In the genomic region with DNA sequence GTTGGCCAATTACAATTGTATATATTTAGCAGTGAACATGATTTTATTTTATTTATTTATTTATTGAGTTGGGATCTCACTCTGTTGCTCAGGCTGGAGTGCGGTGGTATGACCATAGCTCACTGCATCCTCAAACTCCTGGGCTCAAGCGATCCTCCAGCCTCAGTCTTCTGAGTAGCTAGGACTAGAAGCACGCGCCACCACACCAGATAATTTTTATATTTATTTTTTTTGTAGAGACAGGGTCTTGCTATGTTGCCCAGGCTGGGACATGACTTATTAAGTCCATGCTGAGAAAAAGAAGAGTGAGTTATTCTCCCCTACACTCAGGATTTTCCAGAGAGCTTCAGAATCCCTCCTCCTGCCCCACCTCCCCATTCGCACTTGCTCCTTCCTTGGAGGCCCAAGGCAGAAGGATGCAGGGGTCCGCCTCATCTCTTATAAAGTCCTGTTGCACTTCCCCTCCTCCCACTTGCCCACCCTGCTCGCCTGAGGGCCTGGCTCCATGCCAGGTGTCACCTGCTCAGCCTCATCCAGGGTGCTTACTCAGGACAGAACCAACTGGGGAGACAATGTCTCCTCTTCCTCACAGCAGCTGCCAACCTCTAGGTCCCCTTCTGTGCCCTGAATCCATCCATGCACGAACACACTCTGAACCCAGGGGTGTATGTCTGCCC, we compare ENCODE assay signal across 19 cellular contexts. TPM values are rescaled to one million over a fixed set of nuclear protein-coding genes. Genes with fewer than 3 reads are reported as not detected.
A peak's percentile ranks its signal among the peaks of the same experiment; 100 is the strongest.
DNase-seq lines count a peak whose midpoint lies in the region; ATAC-seq, FAIRE-seq and TF ChIP-seq lines count a peak whose summit lies in the region.
"Had no signal": no experiment of that assay in that cellular context is flagged by ENCODE, and none has a peak within 500 bp of the region (broad histone marks: within the 10 kb centered on the region; RNA-seq: fewer than 3 reads in every experiment).

No MANE protein-coding gene starts in this region.

- no peak overlapping the region for H3K4me3 ChIP-seq in IMR-90 (ENCODE audit: insufficient read depth, low read depth, low read length)
- H3K4me3 ChIP-seq in K562 = no peak overlapping the region
- no peak overlapping the region for H3K4me3 ChIP-seq in trophoblast cell (ENCODE audit: low read depth, low read length)
- H3K4me3 ChIP-seq: A549, GM23338 had no signal

- no peaks in the 10 kb centered on the region for H3K79me1 ChIP-seq in IMR-90 (ENCODE audit: low read depth in 1 of 2, low read length in 2 of 2)
- peaks cover 28% of the 10 kb centered on the region for H3K79me1 ChIP-seq in trophoblast cell (ENCODE audit: low read length)

- H3K9ac ChIP-seq in IMR-90 (ENCODE audit: low read depth, low read length) (no peak overlapping the region), K562 (ENCODE audit: insufficient read depth in 1 of 2, low read depth in 2 of 2, low read length in 2 of 2) (no peak overlapping the region), trophoblast cell (ENCODE audit: low read length) (no peak overlapping the region)

- POLR2A ChIA-PET in IMR-90 (lab: Charles Lee; ENCODE audit: unreplicated experiment) = no interaction called here
- POLR2A ChIA-PET in K562 (lab: Yijun Ruan, JAX) = interaction anchor here (0.6 to 0.7 kb wide), 4 partner anchors 9 to 52 kb away, joined by 3 to 4 read pairs (median 3); a partner anchor contains a TSS

- H2BK20ac ChIP-seq in IMR-90 (ENCODE audit: low read depth, low read length) = no peak overlapping the region

- no peak overlapping the region for H2BK120ac ChIP-seq in IMR-90 (ENCODE audit: low read depth, low read length)
- H2BK120ac ChIP-seq in trophoblast cell (ENCODE audit: insufficient read depth, low read length, poor library complexity) = no peak overlapping the region

- TF ChIP-seq RAD21 in IMR-90 (IDR thresholded peaks at IDR 0.05; ENCODE audit: low read length) (no peak), K562 (CRISPR knock-in tag; conservative IDR thresholded peaks at IDR 0.05 in 1 of 2, IDR thresholded peaks at IDR 0.05 in 1 of 2) (no peak)

- TF ChIP-seq CTCF in IMR-90 (conservative IDR thresholded peaks at IDR 0.05; ENCODE audit: low read depth, low read length) = no peak
- TF ChIP-seq CTCF in K562 (IDR thresholded peaks at IDR 0.05 in 2 of 3, conservative IDR thresholded peaks at IDR 0.05 in 1 of 3; ENCODE audit: insufficient read depth in 2 of 3, low read depth in 1 of 3, low read length in 3 of 3) = no peak

- H4K8ac ChIP-seq in IMR-90 (ENCODE audit: low read depth in 2 of 2, low read length in 2 of 2) (no peak overlapping the region), trophoblast cell (ENCODE audit: low read depth, low read length) (no peak overlapping the region)

- no peak overlapping the region for H3K4me2 ChIP-seq in IMR-90 (ENCODE audit: low read depth, low read length)
- no peak overlapping the region for H3K4me2 ChIP-seq in K562 (ENCODE audit: insufficient read depth, low read length)
- no peak overlapping the region for H3K4me2 ChIP-seq in trophoblast cell (ENCODE audit: low read length)
- H3K4me2 ChIP-seq: A549, GM23338 had no signal

- H2AK5ac ChIP-seq in IMR-90 (ENCODE audit: low read depth, low read length) (peak overlapping the region; percentile 19), trophoblast cell (ENCODE audit: low read length) (peak overlapping the region; percentile 11)

- in situ Hi-C loops in IMR-90 (cut with MboI; ENCODE audit: low sequenced_read_pairs) = no loop called here
- in situ Hi-C loops in K562 (cut with MboI) = no loop called here

- WGBS in IMR-90 (ENCODE audit: extremely low coverage in 2 of 2, insufficient read length in 1 of 2), 2 experiments = 100% methylated on average over 1 of the region's 8 CpGs; no CpG with 5 or more reads in 1 of the 2 experiments
- WGBS in K562 (ENCODE audit: insufficient coverage, low coverage, missing lambda C conversion rate) = 70% methylated on average over 8 of the region's 8 CpGs
- WGBS in trophoblast cell (ENCODE audit: extremely low coverage, insufficient coverage, insufficient read length) = no CpG with 5 or more reads among the region's 8 CpGs

- H4K12ac ChIP-seq in trophoblast cell (ENCODE audit: low read depth, low read length) = no peak overlapping the region

- no peak overlapping the region for H2BK5ac ChIP-seq in IMR-90 (ENCODE audit: low read depth, low read length, poor library complexity, severe bottlenecking)
- no peak overlapping the region for H2BK5ac ChIP-seq in trophoblast cell (ENCODE audit: low read depth, low read length, poor library complexity)

- H4K91ac ChIP-seq in IMR-90 (ENCODE audit: insufficient read depth, low read depth, low read length) (no peak overlapping the region), trophoblast cell (ENCODE audit: low read depth, low read length) (no peak overlapping the region)

- TF ChIP-seq EP300 in K562 (IDR thresholded peaks at IDR 0.05; ENCODE audit: low read length) = no peak

- CTCF ChIA-PET in IMR-90 (lab: Yijun Ruan, JAX) = interaction anchor here (1.0 kb wide), 1 partner anchor 39 kb away, joined by 3 read pairs; a partner anchor contains a TSS
- CTCF ChIA-PET in K562 (lab: Yijun Ruan, JAX; ENCODE audit: low intra/inter-chr PET ratio) = no interaction called here

- TF ChIP-seq POLR2A in IMR-90 (IDR thresholded peaks at IDR 0.05; ENCODE audit: low read depth, low read length) = no peak
- TF ChIP-seq POLR2A in K562 (conservative IDR thresholded peaks at IDR 0.05) = no peak

- intact Hi-C loops in IMR-90 (cut with micrococcal nuclease) (no loop called here), K562 (cut with micrococcal nuclease) (no loop called here)

- no peaks in the 10 kb centered on the region for H3K36me3 Mint-ChIP-seq in activated T-cell treated with anti-CD3 and anti-CD28 coated beads, Interleukin-2, amount 50 U/mL, for 4 hours (ENCODE audit: insufficient read depth)

- no peaks in the 10 kb centered on the region for H3K9me1 ChIP-seq in IMR-90 (ENCODE audit: insufficient read depth, low read length)
- no peaks in the 10 kb centered on the region for H3K9me1 ChIP-seq in K562 (ENCODE audit: control insufficient read depth, insufficient read depth, low read length)

- H3K4ac ChIP-seq in IMR-90 (ENCODE audit: low read depth, low read length) (no peak overlapping the region), trophoblast cell (ENCODE audit: low read depth, low read length) (no peak overlapping the region)

- ATAC-seq in IMR-90 (ENCODE audit: low read depth) = no peak
- no peak for ATAC-seq in K562
- no peak for ATAC-seq in activated T-cell treated with anti-CD3 and anti-CD28 coated beads, Interleukin-2, amount 50 U/mL, for 4 hours
- ATAC-seq: GM23338 had no signal

- H3K36me3 ChIP-seq in IMR-90 (ENCODE audit: control insufficient read depth, insufficient read depth, low read length) (no peaks in the 10 kb centered on the region), K562 (ENCODE audit: control insufficient read depth, insufficient read depth, low read length) (no peaks in the 10 kb centered on the region), trophoblast cell (ENCODE audit: control insufficient read depth in 1 of 2, insufficient read depth in 2 of 2, low read length in 2 of 2) (no peaks in the 10 kb centered on the region)

- H2AFZ ChIP-seq in IMR-90 (replicated peaks; ENCODE audit: low read length, poor library complexity) = peak overlapping the region; percentile 33
- H2AFZ ChIP-seq in K562 (ENCODE audit: low read depth, low read length) = no peak overlapping the region
- H2AFZ ChIP-seq in trophoblast cell (ENCODE audit: insufficient read depth, low read length, poor library complexity) = no peak overlapping the region
- H2AFZ ChIP-seq: GM23338 had no signal

- H3K56ac ChIP-seq in IMR-90 (ENCODE audit: extremely low read depth, insufficient read depth, low read length) = no peak overlapping the region

- H2BK15ac ChIP-seq in IMR-90 (ENCODE audit: low read depth, low read length) = no peak overlapping the region

- peaks cover 29% of the 10 kb centered on the region for H3K27me3 Mint-ChIP-seq in activated T-cell treated with anti-CD3 and anti-CD28 coated beads, Interleukin-2, amount 50 U/mL, for 4 hours (ENCODE audit: low read depth)

- H3K27ac ChIP-seq in IMR-90 (ENCODE audit: insufficient read depth, low read length) (no peak overlapping the region), K562 (ENCODE audit: extremely low read depth, low read depth, low read length) (no peak overlapping the region), trophoblast cell (ENCODE audit: low read depth, low read length) (no peak overlapping the region)
- H3K27ac ChIP-seq: 22Rv1, A549 had no signal

- no peak overlapping the region for H2AK9ac ChIP-seq in IMR-90 (replicated peaks; ENCODE audit: low read depth, low read length, poor library complexity)

- H3K9me3 Mint-ChIP-seq in activated T-cell treated with anti-CD3 and anti-CD28 coated beads, Interleukin-2, amount 50 U/mL, for 4 hours = no peaks in the 10 kb centered on the region
- H3K9me3 Mint-ChIP-seq: CD4-positive, alpha-beta T cell; GM23338; HFFc6 had no signal

- peaks cover 25% of the 10 kb centered on the region for H3K4me1 Mint-ChIP-seq in activated T-cell treated with anti-CD3 and anti-CD28 coated beads, Interleukin-2, amount 50 U/mL, for 4 hours (ENCODE audit: low read depth)

- BruUV-seq in IMR-90 (replicated peaks; lab: Mats Ljungman, UMichigan) = no TSS peak
- BruUV-seq in K562 (replicated peaks; lab: Mats Ljungman, UMichigan) = no TSS peak

- peak overlapping the region; percentile 30 for H2BK12ac ChIP-seq in trophoblast cell (ENCODE audit: low read length)

- H3K18ac ChIP-seq in IMR-90 (ENCODE audit: low read depth, low read length) (no peak overlapping the region), trophoblast cell (ENCODE audit: low read length) (no peak overlapping the region)

- H3K79me2 ChIP-seq in K562 (ENCODE audit: control insufficient read depth, insufficient read depth, low read length) (no peaks in the 10 kb centered on the region), trophoblast cell (ENCODE audit: control insufficient read depth, insufficient read depth, low read length, poor library complexity) (peaks cover 4% of the 10 kb centered on the region)

- no peak for FAIRE-seq in K562 (lab: Jason Lieb, UNC)
- FAIRE-seq: A549, D721Med, G401.6, GM12891, H54 had no signal

- no peak overlapping the region for H4K5ac ChIP-seq in IMR-90 (ENCODE audit: low read depth, low read length)

- H3K4me3 Mint-ChIP-seq in activated T-cell treated with anti-CD3 and anti-CD28 coated beads, Interleukin-2, amount 50 U/mL, for 4 hours = no peak overlapping the region
- H3K4me3 Mint-ChIP-seq: CD4-positive, alpha-beta T cell; GM23338 had no signal

- dilution Hi-C loops in IMR-90 (cut with HindIII; ENCODE audit: low sequenced_read_pairs, unreplicated experiment) = no loop called here

- H3K23ac ChIP-seq in IMR-90 (ENCODE audit: low read depth, low read length) (no peak overlapping the region), trophoblast cell (ENCODE audit: low read length) (no peak overlapping the region)

- DNase-seq in NCI-H146 (lab: John Stamatoyannopoulos, UW) (peak; percentile 22), NCI-H146 treated with DMSO at 0.1 percent for 48 hours (lab: John Stamatoyannopoulos, UW; ENCODE audit: unreplicated experiment) (no peak), IMR-90 (no peak), K562 (ENCODE audit: extremely low read depth in 1 of 4, low spot score in 3 of 4) (no peak), trophoblast cell (no peak), NCI-H748 treated with DMSO at 0.1 percent for 48 hours (lab: John Stamatoyannopoulos, UW) (no peak)
- DNase-seq in activated T-cell treated with anti-CD3 and anti-CD28 coated beads, Interleukin-2, amount 50 U/mL, for 4 hours = no peak
- DNase-seq in activated T-cell treated with anti-CD3 and anti-CD28 coated beads, Interleukin-2, amount 50 U/mL, for 48 hours = no peak
- DNase-seq: Caco-2; CD4-positive, alpha-beta T cell; HCEC 1CT had no signal

- H3K4me1 ChIP-seq in IMR-90 (ENCODE audit: control insufficient read depth, insufficient read depth, low read length) (peaks cover 15% of the 10 kb centered on the region), K562 (replicated peaks in 1 of 2; ENCODE audit: control insufficient read depth in 2 of 2, insufficient read depth in 2 of 2, low read length in 2 of 2) (peaks cover 40 to 43% of the 10 kb centered on the region in 2 experiments), trophoblast cell (ENCODE audit: control insufficient read depth in 1 of 2, insufficient read depth in 2 of 2, low read length in 2 of 2) (peaks cover 30 to 38% of the 10 kb centered on the region in 2 experiments)

- H3K14ac ChIP-seq in IMR-90 (replicated peaks; ENCODE audit: low read depth, low read length) (no peak overlapping the region), trophoblast cell (ENCODE audit: low read length) (no peak overlapping the region)

- H3K9me3 ChIP-seq in IMR-90 (ENCODE audit: control insufficient read depth, insufficient read depth, low read length) = no peaks in the 10 kb centered on the region
- no peaks in the 10 kb centered on the region for H3K9me3 ChIP-seq in K562 (replicated peaks; ENCODE audit: control insufficient read depth, insufficient read depth, low read depth, low read length)
- peaks cover 3% of the 10 kb centered on the region for H3K9me3 ChIP-seq in trophoblast cell (ENCODE audit: insufficient read depth, low read depth, low read length)
- H3K9me3 ChIP-seq: A549, Caco-2 had no signal

- peaks cover 7% of the 10 kb centered on the region for H3K27me3 ChIP-seq in IMR-90 (ENCODE audit: control insufficient read depth, insufficient read depth, low read length)
- H3K27me3 ChIP-seq in K562 (ENCODE audit: control insufficient read depth in 2 of 2, insufficient read depth in 2 of 2, low read length in 2 of 2) = no peaks in the 10 kb centered on the region
- H3K27me3 ChIP-seq in trophoblast cell (ENCODE audit: insufficient read depth, low read length) = no peaks in the 10 kb centered on the region

- H4K20me1 ChIP-seq in IMR-90 (ENCODE audit: insufficient read depth, low read length) (no peaks in the 10 kb centered on the region), K562 (replicated peaks; ENCODE audit: control insufficient read depth, insufficient read depth, low read length) (no peaks in the 10 kb centered on the region)

RNA-seq across cellular contexts. Expression of a gene that starts 16.1 kb away (rescaled TPM):
- total RNA-seq in IMR-90 (2012; rRNA removed) = 0.72 and 1.4 TPM in 2 replicates
- polyA plus RNA-seq in IMR-90 (2012; rRNA removed) = 13.8 and 14.0 TPM in 2 replicates
- 7.4 and 17.7 TPM in 2 replicates for polyA plus RNA-seq in IMR-90 (2012; cell fraction: cytosol; rRNA removed)
- polyA plus RNA-seq in IMR-90 (2012; cell fraction: nucleus; rRNA removed; ENCODE audit: low replicate concordance) = 23.1 and 23.5 TPM in 2 replicates
- 7.1 and 12.2 TPM in 2 replicates for total RNA-seq in K562 (2011; cell fraction: chromatin; rRNA removed; ENCODE audit: low replicate concordance)
- total RNA-seq in K562 (2011; cell fraction: nucleolus; rRNA removed) = 3.4 and 3.7 TPM in 2 replicates
- 4.2 and 9.5 TPM in 2 replicates for total RNA-seq in K562 (2011; cell fraction: nucleoplasm; rRNA removed)
- total RNA-seq in K562 (2014; rRNA removed) = 2.1 and 2.8 TPM in 2 replicates
- total RNA-seq in K562 (2014; rRNA removed; fragmentation: Illumina TruSeq; extraction: Trizol) = 1.5 and 2.3 TPM in 2 replicates
- total RNA-seq in K562 (2015; rRNA removed; fragmentation: Illumina TruSeq; extraction: Trizol) = 1.4 and 1.5 TPM in 2 replicates
- 15.9 and 17.4 TPM in 2 replicates for total RNA-seq in K562 (2021)
- polyA plus RNA-seq in K562 (2011; rRNA removed) = 2.3 and 5.0 TPM in 2 replicates
- polyA plus RNA-seq in K562 (2011; cell fraction: cytosol; rRNA removed) = 2.4 and 4.0 TPM in 2 replicates
- 7.3 and 11.1 TPM in 2 replicates for polyA plus RNA-seq in K562 (2011; cell fraction: nucleus; rRNA removed)
- 21.1 and 27.4 TPM in 2 replicates for polyA plus RNA-seq in K562 (2012)
- polyA plus RNA-seq in K562 (2014; fragmentation: Illumina TruSeq; extraction: Trizol) = 19.1 and 22.3 TPM in 2 replicates
- polyA plus RNA-seq in K562 (2014; fragmentation: Nextera tagmentation; extraction: Ambion mirVana) = under 1 TPM; 0.77 to 0.88 TPM
- 6.1 and 6.5 TPM in 2 replicates for polyA plus RNA-seq in K562 (2014; rRNA removed)
- 1.8 and 2.7 TPM in 2 replicates for polyA minus RNA-seq in K562 (2011; rRNA and poly(A)+ RNA removed)
- 5.8 and 6.6 TPM in 2 replicates for polyA minus RNA-seq in K562 (2011; cell fraction: cytosol; rRNA and poly(A)+ RNA removed)
- polyA minus RNA-seq in K562 (2011; cell fraction: nucleus; rRNA and poly(A)+ RNA removed) = 1.2 and 1.3 TPM in 2 replicates
- polyA plus RNA-seq in trophoblast cell (2013) = 30.0 and 30.4 TPM in 2 replicates
- total RNA-seq in activated T-cell treated with anti-CD3 and anti-CD28 coated beads, Interleukin-2, amount 50 U/mL, for 4 hours = 10 to 100 TPM; 20.9 to 25.6 (median 23.1) TPM

RNA-seq across cellular contexts. Expression of a gene that starts 29.0 kb away (rescaled TPM):
- total RNA-seq in IMR-90 (2012; rRNA removed) (under 0.01 TPM in 2 replicates), K562 (2014; rRNA removed) (2.2 TPM in 2 replicates), K562 (2014; rRNA removed; fragmentation: Illumina TruSeq; extraction: Trizol) (1.6 and 2.0 TPM in 2 replicates), K562 (2015; rRNA removed; fragmentation: Illumina TruSeq; extraction: Trizol) (1.1 TPM in 2 replicates), K562 (2021) (6.9 and 7.9 TPM in 2 replicates)
- polyA plus RNA-seq in IMR-90 (2012; rRNA removed) (0.31 and 0.32 TPM in 2 replicates), K562 (2011; rRNA removed) (5.2 and 5.5 TPM in 2 replicates), K562 (2014; fragmentation: Illumina TruSeq; extraction: Trizol) (2.9 and 4.1 TPM in 2 replicates), K562 (2014; fragmentation: Nextera tagmentation; extraction: Ambion mirVana) (under 1 TPM; 0.11 TPM), K562 (2014; rRNA removed) (4.6 and 4.7 TPM in 2 replicates)
- polyA plus RNA-seq in IMR-90 (2012; cell fraction: cytosol; rRNA removed) = 0.14 and 0.24 TPM in 2 replicates
- polyA plus RNA-seq in IMR-90 (2012; cell fraction: nucleus; rRNA removed; ENCODE audit: low replicate concordance) = 0.34 and 0.51 TPM in 2 replicates
- 4.1 and 13.9 TPM in 2 replicates for total RNA-seq in K562 (2011; cell fraction: chromatin; rRNA removed; ENCODE audit: low replicate concordance)
- total RNA-seq in K562 (2011; cell fraction: nucleolus; rRNA removed) = 7.8 and 13.2 TPM in 2 replicates
- total RNA-seq in K562 (2011; cell fraction: nucleoplasm; rRNA removed) = 7.0 and 11.1 TPM in 2 replicates
- polyA plus RNA-seq in K562 (2011; cell fraction: cytosol; rRNA removed) = 4.0 and 12.5 TPM in 2 replicates
- polyA plus RNA-seq in K562 (2011; cell fraction: nucleus; rRNA removed) = 9.0 and 21.6 TPM in 2 replicates
- 9.4 and 10.4 TPM in 2 replicates for polyA plus RNA-seq in K562 (2012)
- polyA minus RNA-seq in K562 (2011; rRNA and poly(A)+ RNA removed) = 3.1 and 4.7 TPM in 2 replicates
- 4.2 and 7.2 TPM in 2 replicates for polyA minus RNA-seq in K562 (2011; cell fraction: cytosol; rRNA and poly(A)+ RNA removed)
- 7.6 and 8.6 TPM in 2 replicates for polyA minus RNA-seq in K562 (2011; cell fraction: nucleus; rRNA and poly(A)+ RNA removed)
- polyA plus RNA-seq in trophoblast cell (2013) = 209 and 234 TPM in 2 replicates
- total RNA-seq in activated T-cell treated with anti-CD3 and anti-CD28 coated beads, Interleukin-2, amount 50 U/mL, for 4 hours = under 1 TPM; 0.05 to 0.08 (median 0.05) TPM

RNA-seq across cellular contexts. Expression of a gene that starts 38.8 kb away (rescaled TPM):
- total RNA-seq in IMR-90 (2012; rRNA removed) = 14.7 and 17.2 TPM in 2 replicates
- polyA plus RNA-seq in IMR-90 (2012; rRNA removed) = 27.6 and 31.0 TPM in 2 replicates
- 16.3 and 34.7 TPM in 2 replicates for polyA plus RNA-seq in IMR-90 (2012; cell fraction: cytosol; rRNA removed)
- 122 and 248 TPM in 2 replicates for polyA plus RNA-seq in IMR-90 (2012; cell fraction: nucleus; rRNA removed; ENCODE audit: low replicate concordance)
- total RNA-seq in K562 (2011; cell fraction: chromatin; rRNA removed; ENCODE audit: low replicate concordance) = 69.2 and 220 TPM in 2 replicates
- 148 and 158 TPM in 2 replicates for total RNA-seq in K562 (2011; cell fraction: nucleolus; rRNA removed)
- 96.5 and 102 TPM in 2 replicates for total RNA-seq in K562 (2011; cell fraction: nucleoplasm; rRNA removed)
- total RNA-seq in K562 (2014; rRNA removed) = 23.2 and 29.9 TPM in 2 replicates
- total RNA-seq in K562 (2014; rRNA removed; fragmentation: Illumina TruSeq; extraction: Trizol) = 5.7 and 8.5 TPM in 2 replicates
- total RNA-seq in K562 (2015; rRNA removed; fragmentation: Illumina TruSeq; extraction: Trizol) = 11.8 and 13.7 TPM in 2 replicates
- 24.0 and 28.8 TPM in 2 replicates for total RNA-seq in K562 (2021)
- 19.3 and 32.0 TPM in 2 replicates for polyA plus RNA-seq in K562 (2011; rRNA removed)
- 25.1 and 31.5 TPM in 2 replicates for polyA plus RNA-seq in K562 (2011; cell fraction: cytosol; rRNA removed)
- polyA plus RNA-seq in K562 (2011; cell fraction: nucleus; rRNA removed) = 364 and 377 TPM in 2 replicates
- 26.3 and 41.4 TPM in 2 replicates for polyA plus RNA-seq in K562 (2012)
- polyA plus RNA-seq in K562 (2014; fragmentation: Illumina TruSeq; extraction: Trizol) = 13.6 and 20.9 TPM in 2 replicates
- 1 to 10 TPM in 1 of 2 experiments, under 1 TPM in 1; 0.25 to 1.2 TPM for polyA plus RNA-seq in K562 (2014; fragmentation: Nextera tagmentation; extraction: Ambion mirVana)
- polyA plus RNA-seq in K562 (2014; rRNA removed) = 31.9 and 32.9 TPM in 2 replicates
- 10.1 and 10.3 TPM in 2 replicates for polyA minus RNA-seq in K562 (2011; rRNA and poly(A)+ RNA removed)
- polyA minus RNA-seq in K562 (2011; cell fraction: cytosol; rRNA and poly(A)+ RNA removed) = 6.3 and 8.0 TPM in 2 replicates
- polyA minus RNA-seq in K562 (2011; cell fraction: nucleus; rRNA and poly(A)+ RNA removed) = 64.5 and 81.4 TPM in 2 replicates
- 19.9 and 20.8 TPM in 2 replicates for polyA plus RNA-seq in trophoblast cell (2013)
- 10 to 100 TPM; 13.9 to 15.6 (median 14.5) TPM for total RNA-seq in activated T-cell treated with anti-CD3 and anti-CD28 coated beads, Interleukin-2, amount 50 U/mL, for 4 hours

RNA-seq across cellular contexts. Expression of a gene that starts 48.4 kb away (rescaled TPM):
- not detected in 2 replicates for total RNA-seq in IMR-90 (2012; rRNA removed)
- 0.77 and 0.80 TPM in 2 replicates for polyA plus RNA-seq in IMR-90 (2012; rRNA removed)
- 0.26 and 0.52 TPM in 2 replicates for polyA plus RNA-seq in IMR-90 (2012; cell fraction: cytosol; rRNA removed)
- polyA plus RNA-seq in IMR-90 (2012; cell fraction: nucleus; rRNA removed; ENCODE audit: low replicate concordance) = 1.4 and 1.7 TPM in 2 replicates
- 1.0 and 1.1 TPM in 2 replicates for total RNA-seq in K562 (2011; cell fraction: chromatin; rRNA removed; ENCODE audit: low replicate concordance)
- 0.50 and 0.66 TPM in 2 replicates for total RNA-seq in K562 (2011; cell fraction: nucleolus; rRNA removed)
- total RNA-seq in K562 (2011; cell fraction: nucleoplasm; rRNA removed) = 1.1 TPM in 2 replicates
- total RNA-seq in K562 (2014; rRNA removed) = 0.37 TPM in 1 of 2 replicates, not detected in the other
- total RNA-seq in K562 (2014; rRNA removed; fragmentation: Illumina TruSeq; extraction: Trizol) = 0.22 and 0.40 TPM in 2 replicates
- 0.47 and 0.64 TPM in 2 replicates for total RNA-seq in K562 (2015; rRNA removed; fragmentation: Illumina TruSeq; extraction: Trizol)
- total RNA-seq in K562 (2021) = 0.73 and 1.0 TPM in 2 replicates
- polyA plus RNA-seq in K562 (2011; rRNA removed) = 0.59 and 0.72 TPM in 2 replicates
- polyA plus RNA-seq in K562 (2011; cell fraction: cytosol; rRNA removed) = 0.88 and 0.94 TPM in 2 replicates
- polyA plus RNA-seq in K562 (2011; cell fraction: nucleus; rRNA removed) = 1.5 and 2.2 TPM in 2 replicates
- polyA plus RNA-seq in K562 (2012) = 1.5 and 2.6 TPM in 2 replicates
- polyA plus RNA-seq in K562 (2014; fragmentation: Illumina TruSeq; extraction: Trizol) = 1.4 and 1.9 TPM in 2 replicates
- polyA plus RNA-seq in K562 (2014; fragmentation: Nextera tagmentation; extraction: Ambion mirVana) = under 1 TPM; 0.39 TPM
- 0.53 and 1.4 TPM in 2 replicates for polyA plus RNA-seq in K562 (2014; rRNA removed)
- 0.30 and 0.42 TPM in 2 replicates for polyA minus RNA-seq in K562 (2011; rRNA and poly(A)+ RNA removed)
- polyA minus RNA-seq in K562 (2011; cell fraction: cytosol; rRNA and poly(A)+ RNA removed) = not detected in 2 replicates
- polyA minus RNA-seq in K562 (2011; cell fraction: nucleus; rRNA and poly(A)+ RNA removed) = 0.27 and 0.44 TPM in 2 replicates
- 0.29 and 0.42 TPM in 2 replicates for polyA plus RNA-seq in trophoblast cell (2013)
- total RNA-seq in activated T-cell treated with anti-CD3 and anti-CD28 coated beads, Interleukin-2, amount 50 U/mL, for 4 hours = under 1 TPM; 0.27 to 0.63 (median 0.29) TPM

RNA-seq across cellular contexts. Expression of a gene that starts 48.6 kb away (rescaled TPM):
- total RNA-seq in IMR-90 (2012; rRNA removed) (28.1 and 32.3 TPM in 2 replicates), K562 (2014; rRNA removed) (68.6 and 83.9 TPM in 2 replicates), K562 (2014; rRNA removed; fragmentation: Illumina TruSeq; extraction: Trizol) (46.9 and 50.2 TPM in 2 replicates), K562 (2015; rRNA removed; fragmentation: Illumina TruSeq; extraction: Trizol) (52.3 and 53.1 TPM in 2 replicates), K562 (2021) (71.2 and 82.9 TPM in 2 replicates)
- polyA plus RNA-seq in IMR-90 (2012; rRNA removed) (57.7 and 61.8 TPM in 2 replicates), K562 (2011; rRNA removed) (67.3 and 101 TPM in 2 replicates), K562 (2014; fragmentation: Illumina TruSeq; extraction: Trizol) (105 and 108 TPM in 2 replicates), K562 (2014; fragmentation: Nextera tagmentation; extraction: Ambion mirVana) (10 to 100 TPM; 27.8 to 47.8 TPM), K562 (2014; rRNA removed) (67.4 and 83.9 TPM in 2 replicates)
- polyA plus RNA-seq in IMR-90 (2012; cell fraction: cytosol; rRNA removed) = 31.1 and 78.7 TPM in 2 replicates
- polyA plus RNA-seq in IMR-90 (2012; cell fraction: nucleus; rRNA removed; ENCODE audit: low replicate concordance) = 33.3 and 43.6 TPM in 2 replicates
- total RNA-seq in K562 (2011; cell fraction: chromatin; rRNA removed; ENCODE audit: low replicate concordance) = 25.1 and 49.5 TPM in 2 replicates
- 40.0 and 45.0 TPM in 2 replicates for total RNA-seq in K562 (2011; cell fraction: nucleolus; rRNA removed)
- total RNA-seq in K562 (2011; cell fraction: nucleoplasm; rRNA removed) = 37.7 and 40.2 TPM in 2 replicates
- polyA plus RNA-seq in K562 (2011; cell fraction: cytosol; rRNA removed) = 154 and 231 TPM in 2 replicates
- 49.9 and 54.1 TPM in 2 replicates for polyA plus RNA-seq in K562 (2011; cell fraction: nucleus; rRNA removed)
- 60.8 and 104 TPM in 2 replicates for polyA plus RNA-seq in K562 (2012)
- 82.5 and 100 TPM in 2 replicates for polyA minus RNA-seq in K562 (2011; rRNA and poly(A)+ RNA removed)
- polyA minus RNA-seq in K562 (2011; cell fraction: cytosol; rRNA and poly(A)+ RNA removed) = 43.6 and 55.3 TPM in 2 replicates
- polyA minus RNA-seq in K562 (2011; cell fraction: nucleus; rRNA and poly(A)+ RNA removed) = 28.5 and 32.1 TPM in 2 replicates
- polyA plus RNA-seq in trophoblast cell (2013) = 43.6 and 46.2 TPM in 2 replicates
- 10 to 100 TPM; 56.6 to 62.1 (median 58.6) TPM for total RNA-seq in activated T-cell treated with anti-CD3 and anti-CD28 coated beads, Interleukin-2, amount 50 U/mL, for 4 hours
